ENCODE assay signal across 8 cellular contexts in genomic region chr3:133573629-133574194, GRCh38. TPM values are rescaled to one million over a fixed set of nuclear protein-coding genes. Genes with fewer than 3 reads are reported as not detected.
DNase-seq lines count a peak whose midpoint lies in the region; ATAC-seq and TF ChIP-seq lines count a peak whose summit lies in the region.

Gene CDV3 (plus strand): TSS chr3:133573686. CDS start chr3:133574045, 359 bp downstream.

- TF ChIP-seq POLR2A in esophagus squamous epithelium (IDR thresholded peaks at IDR 0.05): peak in 3 of 4 donors; percentile 51 to 89 (median 85)

- peak within 1 kb of the TSS; percentile 27 for H2AFZ ChIP-seq in neural progenitor cell (replicated peaks)

- H3K36me3 Mint-ChIP-seq in neural progenitor cell: peaks cover 21% of the 10 kb centered on the region

- peaks cover 2% of the 10 kb centered on the region for H3K9me3 Mint-ChIP-seq in neural progenitor cell

- peaks cover 46% of the 10 kb centered on the region for H3K79me2 ChIP-seq in neural progenitor cell (ENCODE audit: low read depth)

- H3K27me3 Mint-ChIP-seq in neural progenitor cell (ENCODE audit: insufficient read depth, low read depth): peaks cover 7% of the 10 kb centered on the region

- H3K4me1 ChIP-seq in RWPE2 (ENCODE audit: insufficient read depth, poor library complexity, severe bottlenecking) (peaks cover 47% of the 10 kb centered on the region), esophagus squamous epithelium (peaks cover 29 to 83% (median 56%) of the 10 kb centered on the region in 3 donors), neural progenitor cell (peaks cover 27% of the 10 kb centered on the region)

- H3K27ac ChIP-seq in RWPE2 (ENCODE audit: poor library complexity, severe bottlenecking) (peak within 1 kb of the TSS; percentile 95), esophagus squamous epithelium (peak within 1 kb of the TSS; percentile 96 to 99 (median 98)), neural progenitor cell (peak within 1 kb of the TSS; percentile 98)

- peaks cover 45% of the 10 kb centered on the region for H4K20me1 ChIP-seq in neural progenitor cell (ENCODE audit: low read depth)

- 0% methylated on average over 2 to 12 of the region's 81 CpGs for WGBS in esophagus squamous epithelium, 2 donors

- no peak for TF ChIP-seq CTCF in RWPE2 (IDR thresholded peaks at IDR 0.05; ENCODE audit: poor library complexity, severe bottlenecking)
- TF ChIP-seq CTCF in esophagus squamous epithelium (IDR thresholded peaks at IDR 0.05): no peak
- no peak for TF ChIP-seq CTCF in neural progenitor cell (IDR thresholded peaks at IDR 0.05)

- peaks cover 13% of the 10 kb centered on the region for H3F3A ChIP-seq in neural progenitor cell (ENCODE audit: low read depth)

- intact Hi-C loops in esophagus squamous epithelium (cut with DNase I): loop anchor here (10.0 kb wide), 1 partner anchor 119 kb away; no protein-coding TSS in a partner anchor

- peak within 1 kb of the TSS; percentile 85 for H3K27ac Mint-ChIP-seq in neural progenitor cell

- H3K36me3 ChIP-seq in RWPE2 (ENCODE audit: low read depth) (peaks cover 44% of the 10 kb centered on the region), esophagus squamous epithelium (peaks cover 0 to 34% (median 12%) of the 10 kb centered on the region in 3 donors), neural progenitor cell (peaks cover 5% of the 10 kb centered on the region)

- H3K4me2 ChIP-seq in neural progenitor cell: peak within 1 kb of the TSS; percentile 78

- H3K4me1 Mint-ChIP-seq in neural progenitor cell: peaks cover 58% of the 10 kb centered on the region

- H3K9me3 ChIP-seq in RWPE2 (ENCODE audit: severe bottlenecking) (no peaks in the 10 kb centered on the region), esophagus squamous epithelium (no peaks in the 10 kb centered on the region), neural progenitor cell (ENCODE audit: low read depth) (no peaks in the 10 kb centered on the region)

- peak within 1 kb of the TSS; percentile 98 for H3K4me3 Mint-ChIP-seq in neural progenitor cell

- peak within 1 kb of the TSS; percentile 96 for H3K4me3 ChIP-seq in RWPE2 (ENCODE audit: severe bottlenecking)
- peak within 1 kb of the TSS; percentile 85 to 90 (median 88) for H3K4me3 ChIP-seq in esophagus squamous epithelium
- peak within 1 kb of the TSS; percentile 70 for H3K4me3 ChIP-seq in neural progenitor cell

- H3K27me3 ChIP-seq in RWPE2 (ENCODE audit: insufficient read depth, poor library complexity, severe bottlenecking) (no peaks in the 10 kb centered on the region), esophagus squamous epithelium (no peaks in the 10 kb centered on the region), neural progenitor cell (no peaks in the 10 kb centered on the region)

- ATAC-seq in GM18868 (IDR thresholded peaks at IDR 0.05; ENCODE audit: unreplicated experiment) (peak; percentile 21), HG02763 (IDR thresholded peaks at IDR 0.05; ENCODE audit: unreplicated experiment) (peak; percentile 22), RWPE2 (ENCODE audit: low read depth) (peak; percentile 1; the same call in 1 of the 3 replicates)

- no peak for DNase-seq in RWPE2 (ENCODE audit: low spot score)
- DNase-seq in esophagus squamous epithelium (lab: John Stamatoyannopoulos, UW): no peak
- DNase-seq in neural progenitor cell (ENCODE audit: low spot score): peak; percentile 89
- no peak for DNase-seq in RPMI8226
- no peak for DNase-seq in NCI-H510A (lab: John Stamatoyannopoulos, UW)
- no peak for DNase-seq in activated CD4-positive, alpha-beta T cell treated with anti-CD3 and anti-CD28 coated beads for 4 hours

- H3K9ac ChIP-seq in neural progenitor cell: peak within 1 kb of the TSS; percentile 67

RNA-seq across cellular contexts. Expression of gene CDV3, which starts in this region (rescaled TPM):
- total RNA-seq in esophagus squamous epithelium: 100 to 1,000 TPM in 3 of 4 donors, 10 to 100 TPM in 1; 94.5 to 120 (median 119) TPM
- 175 and 272 TPM in 2 replicates for total RNA-seq in neural progenitor cell (ENCODE audit: low replicate concordance)
